Comparison of ENCODE assay signal across 14 cellular contexts in the genomic region with DNA sequence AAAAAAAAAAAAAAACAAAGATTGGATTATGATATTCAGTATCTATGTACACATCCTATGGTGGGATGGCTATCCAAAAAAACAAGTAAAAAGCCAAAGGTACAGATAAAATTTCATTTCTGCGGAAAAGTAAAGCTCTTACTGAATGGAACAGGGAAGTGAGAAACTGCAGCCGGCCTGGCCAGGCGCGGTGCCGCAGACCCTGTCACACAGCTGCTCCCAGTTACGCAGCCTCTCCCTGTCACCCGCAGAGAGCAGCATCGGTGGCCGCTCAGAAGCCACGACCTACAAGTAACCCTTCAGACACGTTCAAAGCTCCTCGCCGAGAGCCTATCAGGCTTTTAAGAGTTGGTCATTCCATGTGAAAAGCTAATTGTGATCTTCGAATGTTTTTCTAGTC. TPM values are rescaled to one million over a fixed set of nuclear protein-coding genes. Genes with fewer than 3 reads are reported as not detected.
A peak's percentile ranks its signal among the peaks of the same experiment; 100 is the strongest.
DNase-seq lines count a peak whose midpoint lies in the region; ATAC-seq, FAIRE-seq and TF ChIP-seq lines count a peak whose summit lies in the region.
"Had no signal": no experiment of that assay in that cellular context is flagged by ENCODE, and none has a peak within 500 bp of the region (broad histone marks: within the 10 kb centered on the region; RNA-seq: fewer than 3 reads in every experiment).

No MANE protein-coding gene starts in this region.

- FAIRE-seq in kidney (lab: Jason Lieb, UNC) (no peak), small intestine (lab: Jason Lieb, UNC) (no peak)

- H3K4me1 ChIP-seq in DOHH2 (ENCODE audit: control insufficient read depth, low read length) (peaks cover 69% of the 10 kb centered on the region), kidney (ENCODE audit: control insufficient read depth in 1 of 2, insufficient read depth in 1 of 2, low read depth in 1 of 2, low read length in 2 of 2) (peaks cover 0 to 2% of the 10 kb centered on the region in 2 donors), small intestine (ENCODE audit: control insufficient read depth in 2 of 2, insufficient read depth in 1 of 2, low read depth in 1 of 2, low read length in 1 of 2) (no peaks in the 10 kb centered on the region)
- H3K4me1 ChIP-seq: uterus had no signal

- H3K4me1 Mint-ChIP-seq in endothelial cell (ENCODE audit: unreplicated experiment), result peaks cover 7% of the 10 kb centered on the region

- ATAC-seq in GM19452 (IDR thresholded peaks at IDR 0.05; ENCODE audit: unreplicated experiment) (peak; percentile 50), HG03520 (IDR thresholded peaks at IDR 0.05; ENCODE audit: unreplicated experiment) (peak; percentile 54)

- no peaks in the 10 kb centered on the region for H3K9me2 ChIP-seq in DOHH2 (replicated peaks; ENCODE audit: control insufficient read depth, low read length)

- peak; percentile 84 for DNase-seq in kidney
- DNase-seq in AG20443 (ENCODE audit: low spot score), result no peak
- no peak for DNase-seq in small intestine
- no peak for DNase-seq in endothelial cell (ENCODE audit: low spot score)
- no peak for DNase-seq in stimulated activated CD4-positive, alpha-beta T cell treated with anti-CD3 and anti-CD28 coated beads, Interleukin-1b, Interleukin-23, amount 100 ng/mL, for 48 hours
- DNase-seq: activated CD4-positive, alpha-beta T cell treated with anti-CD3 and anti-CD28 coated beads, Interleukin-2, amount 10 ng/mL, durations not matched to agents 7 days and 5 days; activated naive CD4-positive, alpha-beta T cell; esophagus squamous epithelium; NCI-H526 treated with DMSO at 0.1 percent for 48 hours; sigmoid colon; uterus had no signal

- H3K27ac ChIP-seq in DOHH2 (ENCODE audit: low read depth, low read length), result peak overlapping the region; percentile 95
- H3K27ac ChIP-seq in kidney (ENCODE audit: low read depth in 2 of 2, low read length in 2 of 2), result no peak overlapping the region
- peak overlapping the region in 1 of 2 donors; percentile 12 for H3K27ac ChIP-seq in small intestine (ENCODE audit: low read depth in 1 of 2, low read length in 1 of 2)
- H3K27ac ChIP-seq: sigmoid colon, uterus had no signal

- H3K27me3 ChIP-seq in DOHH2 (ENCODE audit: control insufficient read depth, low read length) (no peaks in the 10 kb centered on the region), small intestine (ENCODE audit: control insufficient read depth in 2 of 2, insufficient read depth in 2 of 2, low read length in 2 of 2) (no peaks in the 10 kb centered on the region)
- H3K27me3 ChIP-seq: esophagus squamous epithelium, sigmoid colon, uterus had no signal

- peaks cover 30% of the 10 kb centered on the region for H3K36me3 Mint-ChIP-seq in endothelial cell (ENCODE audit: low read depth, unreplicated experiment)

- H3F3A ChIP-seq in DOHH2 (ENCODE audit: control insufficient read depth, insufficient read depth), result peaks cover 61% of the 10 kb centered on the region

- peak overlapping the region; percentile 96 for H3K4me2 ChIP-seq in DOHH2 (ENCODE audit: low read length)

- H3K36me3 ChIP-seq in DOHH2 (ENCODE audit: control insufficient read depth, low read length) (peaks cover 85% of the 10 kb centered on the region), kidney (ENCODE audit: control insufficient read depth in 1 of 2, insufficient read depth in 2 of 2, low read length in 2 of 2) (peaks cover 27 to 40% of the 10 kb centered on the region in 2 donors), small intestine (ENCODE audit: control insufficient read depth in 2 of 2, insufficient read depth in 2 of 2, low read length in 2 of 2) (peaks cover 17 to 20% of the 10 kb centered on the region in 2 donors)
- H3K36me3 ChIP-seq: uterus had no signal

- H3K79me2 ChIP-seq in DOHH2 (ENCODE audit: control insufficient read depth, low read length), result peaks cover 21% of the 10 kb centered on the region

- TF ChIP-seq CTCF in DOHH2 (IDR thresholded peaks at IDR 0.05; ENCODE audit: low read depth, low read length, poor library complexity, severe bottlenecking) (no peak), kidney (IDR thresholded peaks at IDR 0.05; ENCODE audit: borderline replicate concordance, extremely low read depth, insufficient read depth) (no peak), endothelial cell (IDR thresholded peaks at IDR 0.05; ENCODE audit: unreplicated experiment) (no peak)

- H3K9me3 Mint-ChIP-seq in endothelial cell (ENCODE audit: unreplicated experiment), result no peaks in the 10 kb centered on the region
- H3K9me3 Mint-ChIP-seq: activated CD4-positive, alpha-beta T cell treated with anti-CD3 and anti-CD28 coated beads, Interleukin-2, amount 10 ng/mL, durations not matched to agents 7 days and 5 days had no signal

- H3K9me3 ChIP-seq in DOHH2 (ENCODE audit: control insufficient read depth, insufficient read depth, low read length) (peaks cover 2% of the 10 kb centered on the region; the same call in 1 of the 2 replicates), kidney (ENCODE audit: control insufficient read depth in 1 of 2, low read length in 2 of 2) (no peaks in the 10 kb centered on the region), small intestine (ENCODE audit: control insufficient read depth, low read depth) (no peaks in the 10 kb centered on the region)
- H3K9me3 ChIP-seq: esophagus squamous epithelium, sigmoid colon, uterus had no signal

- H3K27me3 Mint-ChIP-seq in endothelial cell (ENCODE audit: unreplicated experiment), result peaks cover 4% of the 10 kb centered on the region
- H3K27me3 Mint-ChIP-seq: activated CD4-positive, alpha-beta T cell treated with anti-CD3 and anti-CD28 coated beads, Interleukin-2, amount 10 ng/mL, durations not matched to agents 7 days and 5 days had no signal

- H3K9ac ChIP-seq in kidney (ENCODE audit: low read length in 2 of 2), result no peak overlapping the region

- H3K4me3 Mint-ChIP-seq in endothelial cell (ENCODE audit: unreplicated experiment), result no peak overlapping the region

- H3K4me3 ChIP-seq in DOHH2 (ENCODE audit: low read length) (peak overlapping the region; percentile 81), kidney (ENCODE audit: low read length in 2 of 2) (no peak overlapping the region), small intestine (ENCODE audit: low read depth in 1 of 2, low read length in 2 of 2) (no peak overlapping the region)
- H3K4me3 ChIP-seq: esophagus squamous epithelium, sigmoid colon, uterus had no signal

- 87 to 96% (median 92%) methylated on average over 14 of the region's 14 CpGs for WGBS in small intestine, 3 donors

- no peaks in the 10 kb centered on the region for H4K20me1 ChIP-seq in DOHH2 (ENCODE audit: control insufficient read depth, insufficient read depth, low read depth, low read length)

- intact Hi-C loops in kidney (cut with DNase I), result no loop called here

- H3K27ac Mint-ChIP-seq in endothelial cell (ENCODE audit: unreplicated experiment), result no peak overlapping the region

RNA-seq across cellular contexts. Expression of gene ANKLE2, which starts 10.9 kb away (rescaled TPM):
- total RNA-seq in kidney, result 57.3 TPM
- polyA plus RNA-seq in kidney (ENCODE audit: insufficient read depth, low read depth, low replicate concordance), result 14.6 TPM
- 10 to 100 TPM; 22.2 to 47.3 (median 30.6) TPM for polyA plus RNA-seq in small intestine
- 96.2 TPM for total RNA-seq in endothelial cell (ENCODE audit: unreplicated experiment)

RNA-seq across cellular contexts. Expression of gene GOLGA3, which starts 56.1 kb away (rescaled TPM):
- total RNA-seq in kidney (53.0 TPM), endothelial cell (ENCODE audit: unreplicated experiment) (44.3 TPM)
- polyA plus RNA-seq in kidney (ENCODE audit: insufficient read depth, low read depth, low replicate concordance) (7.7 TPM), small intestine (10 to 100 TPM in 2 of 3 donors, 1 to 10 TPM in 1; 7.3 to 20.5 (median 10.5) TPM)
